In the genomic region with DNA sequence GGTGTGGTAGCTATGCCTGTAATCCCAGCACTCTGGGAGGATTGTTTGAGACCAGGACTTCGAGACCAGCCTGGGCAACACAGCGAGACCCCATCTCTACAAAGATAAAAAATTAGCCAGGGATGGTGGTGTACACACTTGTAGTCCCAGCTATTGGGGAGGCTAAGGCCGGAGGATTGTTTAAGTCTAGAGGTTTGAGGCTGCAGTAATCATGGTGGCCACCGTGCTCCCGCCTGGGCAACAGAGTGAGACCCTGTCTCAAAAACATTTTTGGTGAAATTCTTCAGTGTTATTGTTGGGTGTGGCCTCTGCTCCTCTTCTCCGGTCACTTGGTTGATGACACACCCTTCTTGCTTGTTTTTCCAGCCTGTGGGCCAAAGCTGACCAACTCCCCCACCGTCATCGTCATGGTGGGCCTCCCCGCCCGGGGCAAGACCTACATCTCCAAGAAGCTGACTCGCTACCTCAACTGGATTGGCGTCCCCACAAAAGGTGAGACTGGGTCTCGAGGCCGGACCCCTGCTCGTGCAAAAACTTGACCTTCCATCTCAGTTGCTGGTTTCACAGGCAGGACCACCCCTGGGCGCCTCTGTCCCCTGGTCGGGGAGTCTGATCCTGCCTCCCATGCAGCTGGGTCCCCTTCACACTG, we compare ENCODE assay signal across 1 cellular context.
TF ChIP-seq lines count a peak whose summit lies in the region.

No MANE protein-coding gene starts in this region.

TF ChIP-seq in H1, 55 proteins besides CTCF, POLR2A, EP300 and RAD21:
- no peak for TF ChIP-seq SP4 (IDR thresholded peaks at IDR 0.05; ENCODE audit: low read length)
- TF ChIP-seq KDM1A (IDR thresholded peaks at IDR 0.05; ENCODE audit: borderline replicate concordance, low read length), result 0 out of 2 replicates have a peak, but pooled peaks have one; percentile 20
